In the genomic region with DNA sequence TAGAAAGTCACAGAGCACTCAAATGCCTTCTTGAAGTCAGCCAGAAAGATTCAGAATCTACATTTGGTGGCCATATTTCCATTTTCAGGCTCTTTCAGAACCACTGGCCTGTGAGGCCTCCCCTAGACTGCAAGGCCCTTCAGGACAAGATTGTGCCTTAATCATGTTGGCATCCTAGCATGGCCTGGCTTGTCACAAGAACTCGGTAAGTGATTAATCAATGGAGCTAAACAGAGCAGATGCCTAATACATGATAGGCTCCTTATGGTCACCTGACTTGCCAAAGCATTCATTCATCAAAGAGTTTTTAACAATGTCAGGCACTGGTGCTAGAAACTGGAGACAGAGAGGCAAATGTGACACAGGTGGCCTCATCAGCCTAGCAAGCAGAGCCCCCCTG, we compare ENCODE assay signal across 18 cellular contexts.
DNase-seq lines count a peak whose midpoint lies in the region; ATAC-seq and TF ChIP-seq lines count a peak whose summit lies in the region.
"Had no signal": no experiment of that assay in that cellular context is flagged by ENCODE, and none has a peak within 500 bp of the region (broad histone marks: within the 10 kb centered on the region; RNA-seq: fewer than 3 reads in every experiment).

No MANE protein-coding gene starts in this region.

- peaks cover 0 to 4% (median 0%) of the 10 kb centered on the region in 12 donors for H3K9me3 ChIP-seq in heart left ventricle
- H3K9me3 ChIP-seq in gastroesophageal sphincter: no peaks in the 10 kb centered on the region
- H3K9me3 ChIP-seq in sigmoid colon: no peaks in the 10 kb centered on the region
- no peaks in the 10 kb centered on the region for H3K9me3 ChIP-seq in PC-3 (ENCODE audit: low read length)

- H3K27me3 ChIP-seq in heart left ventricle (no peaks in the 10 kb centered on the region), gastroesophageal sphincter (no peaks in the 10 kb centered on the region), sigmoid colon (no peaks in the 10 kb centered on the region), PC-3 (ENCODE audit: low read length) (no peaks in the 10 kb centered on the region)

- H3F3A ChIP-seq in PC-3 (ENCODE audit: low read length, unreplicated experiment): no peaks in the 10 kb centered on the region

- BruUV-seq in PC-3 (replicated peaks; lab: Mats Ljungman, UMichigan): no TSS peak

- TF ChIP-seq POLR2A in heart left ventricle (IDR thresholded peaks at IDR 0.05) (no peak), gastroesophageal sphincter (IDR thresholded peaks at IDR 0.05) (no peak), sigmoid colon (IDR thresholded peaks at IDR 0.05) (no peak)

- no peak overlapping the region for H3K9ac ChIP-seq in PC-3 (ENCODE audit: low read length)

- no peak for TF ChIP-seq CTCF in heart left ventricle (IDR thresholded peaks at IDR 0.05)
- TF ChIP-seq CTCF in gastroesophageal sphincter (IDR thresholded peaks at IDR 0.05): no peak
- TF ChIP-seq CTCF in sigmoid colon (IDR thresholded peaks at IDR 0.05): no peak
- TF ChIP-seq CTCF in PC-3 (conservative IDR thresholded peaks at IDR 0.05; ENCODE audit: low read depth, low read length): no peak

- H3K27ac ChIP-seq in heart left ventricle (peak overlapping the region in 2 of 12 donors; percentile 17 to 66), gastroesophageal sphincter (peak overlapping the region; percentile 61 to 83 (median 73)), sigmoid colon (peak overlapping the region; percentile 51 to 86 (median 80)), PC-3 (ENCODE audit: low read length) (no peak overlapping the region)
- H3K27ac ChIP-seq: RWPE1 had no signal

- H3K4me2 ChIP-seq in PC-3 (ENCODE audit: low read length): no peak overlapping the region

- H3K4me3 ChIP-seq in heart left ventricle (no peak overlapping the region), gastroesophageal sphincter (no peak overlapping the region), sigmoid colon (no peak overlapping the region), PC-3 (ENCODE audit: low read length) (no peak overlapping the region)

- POLR2A ChIA-PET in PC-3 (lab: Charles Lee; ENCODE audit: unreplicated experiment): no interaction called here

- H3K79me2 ChIP-seq in PC-3 (ENCODE audit: low read length): no peaks in the 10 kb centered on the region

- peaks cover 0 to 29% (median 9%) of the 10 kb centered on the region in 12 donors for H3K4me1 ChIP-seq in heart left ventricle
- H3K4me1 ChIP-seq in gastroesophageal sphincter: peaks cover 11 to 85% (median 23%) of the 10 kb centered on the region in 3 donors
- H3K4me1 ChIP-seq in sigmoid colon: peaks cover 0 to 86% (median 67%) of the 10 kb centered on the region in 4 donors
- no peaks in the 10 kb centered on the region for H3K4me1 ChIP-seq in PC-3 (ENCODE audit: insufficient read depth, low read length)

- ATAC-seq in heart left ventricle (peak in 3 of 4 donors; percentile 12 to 61 (median 44)), gastroesophageal sphincter (no peak), PC-3 (no peak), HG02840 (IDR thresholded peaks at IDR 0.05; ENCODE audit: low FRiP score, unreplicated experiment) (no peak)

- no peaks in the 10 kb centered on the region for H4K20me1 ChIP-seq in PC-3 (ENCODE audit: low read length)

- peaks cover 0 to 39% (median 0%) of the 10 kb centered on the region in 9 donors for H3K36me3 ChIP-seq in heart left ventricle
- H3K36me3 ChIP-seq in gastroesophageal sphincter: peaks cover 0 to 13% of the 10 kb centered on the region in 2 donors
- peaks cover 0 to 5% (median 0%) of the 10 kb centered on the region in 4 donors for H3K36me3 ChIP-seq in sigmoid colon
- H3K36me3 ChIP-seq in PC-3 (ENCODE audit: low read depth, low read length): no peaks in the 10 kb centered on the region; the same call in 1 of the 2 replicates

- no peaks in the 10 kb centered on the region for H3K9me2 ChIP-seq in PC-3 (replicated peaks; ENCODE audit: low read length)

- H2AFZ ChIP-seq in PC-3 (ENCODE audit: low read length): no peak overlapping the region

- intact Hi-C loops in heart left ventricle (cut with DNase I) (loop anchor here in 1 of 10 donors (10.0 kb wide), 1 partner anchor 138 kb away; no protein-coding TSS in a partner anchor), cardiac septum (cut with DNase I) (no loop called here), sigmoid colon (cut with DNase I) (no loop called here), PC-3 (cut with micrococcal nuclease) (no loop called here)

- CTCF ChIA-PET in PC-3 (lab: Charles Lee): no interaction called here

- TF ChIP-seq EP300 in gastroesophageal sphincter (IDR thresholded peaks at IDR 0.05): no peak
- TF ChIP-seq EP300 in sigmoid colon (IDR thresholded peaks at IDR 0.05): no peak

- DNase-seq in heart left ventricle (no peak), cardiac septum (ENCODE audit: low spot score) (no peak), sigmoid colon (no peak), anterior cingulate cortex (lab: John Stamatoyannopoulos, UW) (no peak), NCI-H1092 treated with DMSO at 0.1 percent for 48 hours (lab: John Stamatoyannopoulos, UW) (no peak), PC-3 (no peak)
- DNase-seq: CD4-positive, alpha-beta memory T cell; DMS79; H9; Kasumi-1; NCI-H1105 treated with DMSO at 0.1 percent for 48 hours; NCI-H187; NCI-H226; NCI-H526 treated with DMSO at 0.1 percent for 48 hours; OCI-M1 had no signal

- 27 to 58% (median 41%) methylated on average over 1 of the region's 1 CpG for whole genome bisulfite sequencing in heart left ventricle, 4 donors
- 17% methylated on average over 1 of the region's 1 CpG; no CpG with 5 or more reads in 1 of the 2 donors for WGBS in gastroesophageal sphincter (ENCODE audit: low coverage in 1 of 2), 2 donors
- 85 to 90% methylated on average over 1 of the region's 1 CpG for WGBS in sigmoid colon, 2 donors

Comparison
In these comparisons a context has a peak if more than half of its experiments do, and no peak if none do; other contexts are left out.
1. ATAC-seq: peak in heart left ventricle (3 of 4); none in gastroesophageal sphincter (single experiment), PC-3 (single experiment) and HG02840 (single experiment).